ENCODE assay signal across 8 cellular contexts in the genomic region with DNA sequence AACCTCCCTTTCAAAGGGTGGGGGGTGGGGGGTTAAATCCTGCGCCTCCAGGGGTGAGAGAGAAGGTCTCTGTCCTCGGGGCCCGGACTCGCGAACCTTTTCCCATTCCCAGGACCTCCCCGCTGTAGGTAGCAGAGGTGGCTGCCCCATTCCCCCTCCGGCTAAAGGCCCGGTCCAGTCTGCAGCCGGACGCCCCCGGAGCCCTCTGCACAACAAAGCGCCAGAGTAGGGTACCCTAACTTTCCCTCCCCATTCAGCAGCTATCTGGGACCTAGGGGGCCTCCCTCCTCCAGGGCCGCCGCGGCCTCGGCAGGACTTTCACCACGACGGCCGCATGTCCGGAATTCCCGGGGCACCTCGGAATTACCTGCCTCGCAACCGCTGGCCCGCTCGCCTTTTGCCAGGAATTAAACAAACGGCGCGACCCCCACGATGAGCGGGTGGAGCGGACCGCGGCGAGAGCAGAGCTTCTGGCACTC.
A peak's percentile ranks its signal among the peaks of the same experiment; 100 is the strongest.
DNase-seq lines count a peak whose midpoint lies in the region; ATAC-seq and TF ChIP-seq lines count a peak whose summit lies in the region.

No MANE protein-coding gene starts in this region.

- peaks cover 44% of the 10 kb centered on the region for H3K27me3 ChIP-seq in Loucy (ENCODE audit: insufficient read depth, low read length, poor library complexity, severe bottlenecking)
- peaks cover 49% of the 10 kb centered on the region for H3K27me3 ChIP-seq in iPS-20b (ENCODE audit: insufficient read depth, low read length)

- TF ChIP-seq CTCF in Loucy (conservative IDR thresholded peaks at IDR 0.05; ENCODE audit: low read length) (no peak), astrocyte of the cerebellum (IDR thresholded peaks at IDR 0.05; ENCODE audit: low read depth, low read length, missing control alignments) (no peak)

- no peak overlapping the region for H3K27ac ChIP-seq in iPS-20b (ENCODE audit: low read length)

- ATAC-seq in HG03139 (IDR thresholded peaks at IDR 0.05; ENCODE audit: unreplicated experiment) (no peak), HG03457 (IDR thresholded peaks at IDR 0.05; ENCODE audit: unreplicated experiment) (no peak)

- H3K9ac ChIP-seq in Loucy (ENCODE audit: low read depth, low read length, poor library complexity, severe bottlenecking) (peak overlapping the region; percentile 98), iPS-20b (ENCODE audit: low read depth, low read length) (peak overlapping the region; percentile 76; the same call in 1 of the 2 replicates)

- in situ Hi-C loops in astrocyte of the cerebellum (cut with HindIII; ENCODE audit: low sequenced_read_pairs) = loop anchor here (25.0 kb wide), 1 partner anchor 203 kb away; no protein-coding TSS in a partner anchor

- peaks cover 100% of the 10 kb centered on the region for H3K79me2 ChIP-seq in Loucy (ENCODE audit: insufficient read depth, low read length)

- peaks cover 5% of the 10 kb centered on the region for H3F3A ChIP-seq in Loucy (ENCODE audit: low read depth)

- peak; percentile 45 for DNase-seq in ELR (ENCODE audit: low read depth)
- DNase-seq in astrocyte of the cerebellum (ENCODE audit: low read depth) = no peak
- peak; percentile 45 for DNase-seq in stimulated activated CD8-positive, alpha-beta memory T cell treated with anti-CD3 and anti-CD28 coated beads, Interleukin-4, amount 100 ng/mL, for 48 hours
- DNase-seq in NCI-H1694 (lab: John Stamatoyannopoulos, UW) = no peak

- peaks cover 45% of the 10 kb centered on the region for H4K20me1 ChIP-seq in Loucy (ENCODE audit: insufficient read depth, low read length, poor library complexity, severe bottlenecking)

- H3K9me3 ChIP-seq in Loucy (ENCODE audit: insufficient read depth, low read depth, low read length) = no peaks in the 10 kb centered on the region
- H3K9me3 ChIP-seq in iPS-20b (ENCODE audit: insufficient read depth, low read depth, low read length) = no peaks in the 10 kb centered on the region

- peak overlapping the region; percentile 90 for H3K4me2 ChIP-seq in Loucy (ENCODE audit: low read depth, low read length, poor library complexity, severe bottlenecking)

- H3K4me3 ChIP-seq in Loucy (ENCODE audit: low read length, poor library complexity, severe bottlenecking) = peak overlapping the region; percentile 87
- H3K4me3 ChIP-seq in astrocyte of the cerebellum (ENCODE audit: low read depth, low read length) = peak overlapping the region; percentile 73
- H3K4me3 ChIP-seq in iPS-20b (ENCODE audit: low read length) = peak overlapping the region; percentile 77

- H3K4me1 ChIP-seq in Loucy (ENCODE audit: insufficient read depth, low read length, poor library complexity, severe bottlenecking) (peaks cover 33% of the 10 kb centered on the region), iPS-20b (ENCODE audit: insufficient read depth, low read length) (peaks cover 26% of the 10 kb centered on the region)

- no peak overlapping the region for H2AFZ ChIP-seq in Loucy (ENCODE audit: low read length)

- no peaks in the 10 kb centered on the region for H3K9me2 ChIP-seq in Loucy (replicated peaks; ENCODE audit: low read depth, low read length)

- H3K36me3 ChIP-seq in Loucy (ENCODE audit: insufficient read depth, low read length) (peaks cover 38% of the 10 kb centered on the region), iPS-20b (ENCODE audit: insufficient read depth, low read depth, low read length) (no peaks in the 10 kb centered on the region)

Comparison
In these comparisons a context has a peak if more than half of its experiments do, and no peak if none do; other contexts are left out.
1. DNase-seq: peak in ELR (single experiment) and stimulated activated CD8-positive, alpha-beta memory T cell treated with anti-CD3 and anti-CD28 coated beads, Interleukin-4, amount 100 ng/mL, for 48 hours (single experiment); none in astrocyte of the cerebellum (single experiment) and NCI-H1694 (single experiment).
2. Peak in every context shown above with its lines, with median percentiles within 50 percentile points of each other: H3K4me3 ChIP-seq.